ENCODE assay signal across 17 cellular contexts in genomic region chr6:145809785-145810184, GRCh38. TPM values are rescaled to one million over a fixed set of nuclear protein-coding genes. Genes with fewer than 3 reads are reported as not detected.
DNase-seq lines count a peak whose midpoint lies in the region; FAIRE-seq and TF ChIP-seq lines count a peak whose summit lies in the region.
"Had no signal": no experiment of that assay in that cellular context is flagged by ENCODE, and none has a peak within 500 bp of the region (broad histone marks: within the 10 kb centered on the region; RNA-seq: fewer than 3 reads in every experiment).

No MANE protein-coding gene starts in this region.

- FAIRE-seq in frontal cortex (lab: Jason Lieb, UNC), result peak; percentile 13
- FAIRE-seq: HepG2 had no signal

- no peak overlapping the region for H3K4me3 Mint-ChIP-seq in MCF 10A (ENCODE audit: unreplicated experiment)
- H3K4me3 Mint-ChIP-seq: activated CD4-positive, alpha-beta T cell treated with anti-CD3 and anti-CD28 coated beads for 36 hours; activated T-cell treated with anti-CD3 and anti-CD28 coated beads, Interleukin-2, amount 50 U/mL, for 4 hours; neural progenitor cell; T-helper 17 cell had no signal

- H3K27ac ChIP-seq in breast epithelium, result no peak overlapping the region
- peak overlapping the region; percentile 42 for H3K27ac ChIP-seq in OCI-LY7 (ENCODE audit: low read depth, low read length, poor library complexity, severe bottlenecking)
- peak overlapping the region; percentile 3 to 97 (median 18) for H3K27ac ChIP-seq in transverse colon
- H3K27ac ChIP-seq: neural progenitor cell, skin epidermis had no signal

- DNase-seq in MCF 10A (ENCODE audit: unreplicated experiment) (peak; percentile 20), breast epithelium (ENCODE audit: low spot score in 2 of 2) (no peak), OCI-LY7 (ENCODE audit: low spot score) (no peak), frontal cortex (ENCODE audit: low spot score in 2 of 2) (no peak), transverse colon (no peak), superior temporal gyrus (ENCODE audit: extremely low spot score) (no peak), NCI-H1092 treated with DMSO at 0.1 percent for 48 hours (lab: John Stamatoyannopoulos, UW) (no peak), SK-N-DZ (ENCODE audit: low spot score) (no peak)
- DNase-seq: activated CD4-positive, alpha-beta T cell treated with anti-CD3 and anti-CD28 coated beads for 36 hours; activated T-cell treated with anti-CD3 and anti-CD28 coated beads, Interleukin-2, amount 50 U/mL, for 4 hours; effector memory CD4-positive, alpha-beta T cell; NCI-H146; NCI-H69; T-helper 17 cell had no signal

- 50 to 71% methylated on average over 1 of the region's 1 CpG for WGBS in transverse colon (ENCODE audit: low coverage in 1 of 2), 2 donors

- TF ChIP-seq POLR2A in breast epithelium (IDR thresholded peaks at IDR 0.05), result no peak
- TF ChIP-seq POLR2A in transverse colon (IDR thresholded peaks at IDR 0.05), result no peak

- intact Hi-C loops in MCF 10A (cut with micrococcal nuclease) (loop anchor here (5.0 to 10.0 kb wide), 2 partner anchors 88 to 735 kb away; partner anchors contain the start of gene RAB32), breast epithelium (cut with DNase I; ENCODE audit: low total_unique reads) (no loop called here), OCI-LY7 (cut with micrococcal nuclease; ENCODE audit: unreplicated experiment) (loop anchor here (5.0 to 10.0 kb wide), 3 partner anchors 78 to 1595 kb away; partner anchors contain the start of gene STXBP5), transverse colon (cut with DNase I; ENCODE audit: low total_unique reads) (loop anchor here (10.0 kb wide), 1 partner anchor 75 kb away; no protein-coding TSS in a partner anchor)

- H3K27me3 ChIP-seq in breast epithelium (no peaks in the 10 kb centered on the region), transverse colon (no peaks in the 10 kb centered on the region)
- H3K27me3 ChIP-seq: neural progenitor cell had no signal

- CTCF ChIA-PET in MCF 10A (lab: Yijun Ruan, JAX), result interaction anchor here (1.0 kb wide), 1 partner anchor 79 kb away, joined by 3 read pairs; no protein-coding TSS in a partner anchor
- CTCF ChIA-PET in OCI-LY7 (lab: Charles Lee; ENCODE audit: unreplicated experiment), result no interaction called here

- TF ChIP-seq CTCF in MCF 10A (IDR thresholded peaks at IDR 0.05; ENCODE audit: unreplicated experiment) (no peak), breast epithelium (IDR thresholded peaks at IDR 0.05) (no peak), OCI-LY7 (conservative IDR thresholded peaks at IDR 0.05; ENCODE audit: low read length) (no peak), transverse colon (IDR thresholded peaks at IDR 0.05) (no peak)

- no peaks in the 10 kb centered on the region for H3K9me3 Mint-ChIP-seq in MCF 10A (ENCODE audit: unreplicated experiment)
- H3K9me3 Mint-ChIP-seq: activated T-cell treated with anti-CD3 and anti-CD28 coated beads, Interleukin-2, amount 50 U/mL, for 4 hours had no signal

- H3K27me3 Mint-ChIP-seq in MCF 10A (ENCODE audit: insufficient read depth, unreplicated experiment), result no peaks in the 10 kb centered on the region
- H3K27me3 Mint-ChIP-seq: activated CD4-positive, alpha-beta T cell treated with anti-CD3 and anti-CD28 coated beads for 36 hours; T-helper 17 cell had no signal

- peak overlapping the region; percentile 53 for H3K27ac Mint-ChIP-seq in MCF 10A (ENCODE audit: low read depth, unreplicated experiment)
- H3K27ac Mint-ChIP-seq: activated CD4-positive, alpha-beta T cell treated with anti-CD3 and anti-CD28 coated beads for 36 hours; neural progenitor cell; T-helper 17 cell had no signal

- POLR2A ChIA-PET in MCF 10A (lab: Yijun Ruan, JAX), result interaction anchor here (0.6 to 2.1 kb wide), 6 partner anchors 65 to 1048 kb away, joined by 3 to 21 read pairs (median 3); partner anchors contain the start of genes EPM2A and SHPRH
- POLR2A ChIA-PET in OCI-LY7 (lab: Charles Lee), result interaction anchor here (1.1 to 2.3 kb wide), 4 partner anchors 9 to 73 kb away, joined by 4 to 12 read pairs (median 4); no protein-coding TSS in a partner anchor

- in situ Hi-C loops in transverse colon (cut with MboI; ENCODE audit: low pct_ligation_motif_present in 1 of 4, low pct_unique_long_range_greater_than_20kb in 1 of 4, low sequenced_read_pairs in 3 of 4), result loop anchor here in 2 of 4 donors (10.0 to 25.0 kb wide), 2 partner anchors 75 to 153 kb away; partner anchors contain the start of genes EPM2A (in 2 of the 2) and SHPRH (in 1 of the 2)

- H3K4me1 ChIP-seq in breast epithelium (peaks cover 0 to 5% of the 10 kb centered on the region in 2 donors), OCI-LY7 (ENCODE audit: insufficient read depth, low read length, poor library complexity, severe bottlenecking) (peaks cover 40% of the 10 kb centered on the region), transverse colon (peaks cover 0 to 40% (median 12%) of the 10 kb centered on the region in 4 donors)

- H2AFZ ChIP-seq in OCI-LY7 (ENCODE audit: low read length), result no peak overlapping the region
- H2AFZ ChIP-seq: neural progenitor cell had no signal

- peaks cover 26% of the 10 kb centered on the region for H3K36me3 Mint-ChIP-seq in MCF 10A (ENCODE audit: insufficient read depth, unreplicated experiment)

- peaks cover 33% of the 10 kb centered on the region for H3K4me1 Mint-ChIP-seq in MCF 10A (ENCODE audit: insufficient read depth, unreplicated experiment)

- no peaks in the 10 kb centered on the region for H3K9me2 ChIP-seq in OCI-LY7 (ENCODE audit: insufficient read depth, low read length)

- BruUV-seq in MCF 10A (replicated peaks; lab: Mats Ljungman, UMichigan) (no TSS peak), OCI-LY7 (replicated peaks; lab: Mats Ljungman, UMichigan) (no TSS peak)

- H3K36me3 ChIP-seq in breast epithelium (no peaks in the 10 kb centered on the region), OCI-LY7 (ENCODE audit: insufficient read depth, low read length) (peaks cover 25% of the 10 kb centered on the region), transverse colon (no peaks in the 10 kb centered on the region)
- H3K36me3 ChIP-seq: neural progenitor cell had no signal

- H3K79me2 ChIP-seq in OCI-LY7 (ENCODE audit: insufficient read depth, low read depth, low read length), result peaks cover 84% of the 10 kb centered on the region

- H4K20me1 ChIP-seq in OCI-LY7 (ENCODE audit: insufficient read depth, low read length), result peaks cover 7% of the 10 kb centered on the region; the same call in 1 of the 2 replicates

- H3K9me3 ChIP-seq in breast epithelium, result no peaks in the 10 kb centered on the region
- no peaks in the 10 kb centered on the region for H3K9me3 ChIP-seq in OCI-LY7 (ENCODE audit: low read length)
- no peaks in the 10 kb centered on the region for H3K9me3 ChIP-seq in transverse colon

- no peak for TF ChIP-seq EP300 in transverse colon (IDR thresholded peaks at IDR 0.05; ENCODE audit: low read depth)

- H3K4me2 ChIP-seq in OCI-LY7 (ENCODE audit: low read length), result peak overlapping the region; percentile 65

- no peak overlapping the region for H3K4me3 ChIP-seq in breast epithelium
- peak overlapping the region; percentile 5 for H3K4me3 ChIP-seq in OCI-LY7 (ENCODE audit: low read depth, low read length, poor library complexity, severe bottlenecking)
- H3K4me3 ChIP-seq in transverse colon, result no peak overlapping the region
- H3K4me3 ChIP-seq: neural progenitor cell, skin epidermis had no signal

RNA-seq across cellular contexts. Expression of gene FBXO30, which starts 4.8 kb away (rescaled TPM):
- total RNA-seq in MCF 10A (2022) (10.6 and 10.9 TPM in 2 replicates), breast epithelium (10 to 100 TPM in 1 of 3 donors, 1 to 10 TPM in 2; 8.0 to 11.7 (median 8.2) TPM), OCI-LY7 (2022) (11.7 TPM in 2 replicates), frontal cortex (92.9 TPM), transverse colon (10 to 100 TPM in 1 of 4 donors, 1 to 10 TPM in 3; 6.0 to 13.0 (median 9.2) TPM)
- 4.6 and 5.3 TPM in 2 replicates for total RNA-seq in OCI-LY7 (2014; rRNA removed; shearing (Covaris generic))
- polyA plus RNA-seq in SK-N-DZ (2014; cell fraction: cytosol; rRNA removed), result 8.2 and 9.3 TPM in 2 replicates
- polyA plus RNA-seq in SK-N-DZ (2014; cell fraction: nucleus; rRNA removed), result 8.1 and 8.7 TPM in 2 replicates

Comparison
In these comparisons a context has a peak if more than half of its experiments do, and no peak if none do; other contexts are left out.
1. H3K27ac ChIP-seq: peak in OCI-LY7 (single experiment) and transverse colon (4 of 4); none in breast epithelium (0 of 2).